8 cellular contexts compared by ENCODE assay signal in genomic region chr21:44911384-44912157, GRCh38. TPM values are rescaled to one million over a fixed set of nuclear protein-coding genes. Genes with fewer than 3 reads are reported as not detected.
A peak's percentile ranks its signal among the peaks of the same experiment; 100 is the strongest.
DNase-seq lines count a peak whose midpoint lies in the region; ATAC-seq and TF ChIP-seq lines count a peak whose summit lies in the region.

No MANE protein-coding gene starts in this region.

- intact Hi-C loops in CD14-positive monocyte (cut with micrococcal nuclease): loop anchor here in 1 of 2 donors (5.0 kb wide), 1 partner anchor 94 kb away; the partner anchor contains the start of gene SUMO3
- intact Hi-C loops in body of pancreas (cut with DNase I): no loop called here
- intact Hi-C loops in lower leg skin (cut with DNase I; ENCODE audit: low total_unique reads): no loop called here

- no peaks in the 10 kb centered on the region for H3K9me3 ChIP-seq in body of pancreas

- peaks cover 89% of the 10 kb centered on the region for H3K4me1 Mint-ChIP-seq in CD14-positive monocyte

- 22 to 23% methylated on average over 12 to 19 of the region's 19 CpGs for WGBS in body of pancreas, 2 donors
- 27 to 32% methylated on average over 13 to 17 of the region's 19 CpGs for WGBS in lower leg skin, 2 donors

- no peak overlapping the region for H3K4me3 ChIP-seq in body of pancreas
- H3K4me3 ChIP-seq in lower leg skin (ENCODE audit: low read depth, poor library complexity, severe bottlenecking): no peak overlapping the region

- TF ChIP-seq POLR2A in body of pancreas (IDR thresholded peaks at IDR 0.05) (no peak), lower leg skin (IDR thresholded peaks at IDR 0.05) (no peak)

- H3K9me3 Mint-ChIP-seq in CD14-positive monocyte: peaks cover 0 to 2% (median 0%) of the 10 kb centered on the region in 7 donors

- H3K36me3 Mint-ChIP-seq in CD14-positive monocyte: peaks cover 34 to 57% of the 10 kb centered on the region in 2 donors

- H3K27me3 Mint-ChIP-seq in CD14-positive monocyte (ENCODE audit: low read depth in 3 of 3): peaks cover 0 to 2% (median 2%) of the 10 kb centered on the region in 3 donors

- H3K27ac Mint-ChIP-seq in CD14-positive monocyte: peak overlapping the region; percentile 74 to 92 (median 87)

- no peaks in the 10 kb centered on the region for H3K36me3 ChIP-seq in body of pancreas (replicated peaks in 1 of 2; ENCODE audit: insufficient read depth in 1 of 2, low read depth in 2 of 2)

- H3K27me3 ChIP-seq in body of pancreas: no peaks in the 10 kb centered on the region

- peak; percentile 94 for ATAC-seq in body of pancreas
- ATAC-seq in HG03108 (IDR thresholded peaks at IDR 0.05; ENCODE audit: unreplicated experiment): no peak
- no peak for ATAC-seq in GM21526 (IDR thresholded peaks at IDR 0.05; ENCODE audit: low FRiP score, unreplicated experiment)

- TF ChIP-seq CTCF in CD14-positive monocyte (IDR thresholded peaks at IDR 0.05): peak; percentile 93
- TF ChIP-seq CTCF in body of pancreas (IDR thresholded peaks at IDR 0.05): peak; percentile 43 to 69 (median 51)
- TF ChIP-seq CTCF in lower leg skin (IDR thresholded peaks at IDR 0.05): peak in 1 of 3 donors; percentile 38

- peak overlapping the region; percentile 70 to 88 for H3K4me3 Mint-ChIP-seq in CD14-positive monocyte

- H3K27ac ChIP-seq in body of pancreas: peak overlapping the region in 3 of 4 donors; percentile 46 to 72 (median 68)
- peak overlapping the region; percentile 7 for H3K27ac ChIP-seq in substantia nigra (ENCODE audit: low read depth, low read length, poor library complexity, severe bottlenecking)

- peaks cover 25% of the 10 kb centered on the region for H3K4me1 ChIP-seq in body of pancreas

- DNase-seq in CD14-positive monocyte (ENCODE audit: low spot score) (peak; percentile 73), HT-29 (ENCODE audit: low spot score) (peak; percentile 44), T-helper 1 cell (peak in 4 of 5 donors; percentile 44 to 87 (median 52)), body of pancreas (peak; percentile 86 to 91 (median 90)), lower leg skin (ENCODE audit: low spot score in 2 of 2) (peak; percentile 73 to 95), substantia nigra (lab: John Stamatoyannopoulos, UW) (peak in 46 of 49 donors; percentile 13 to 94 (median 68))

RNA-seq across cellular contexts. Expression of gene ITGB2, which starts 9.1 kb away (rescaled TPM):
- 1,000 to 10,000 TPM; 1,470 to 1,628 TPM for polyA plus RNA-seq in CD14-positive monocyte
- not detected in 2 replicates for total RNA-seq in HT-29 (2014; rRNA removed; shearing (Covaris generic))
- total RNA-seq in body of pancreas (10 to 100 TPM; 17.8 to 23.3 TPM), lower leg skin (10 to 100 TPM; 18.4 to 40.7 (median 20.4) TPM)

RNA-seq across cellular contexts. Expression of gene SLX9, which starts 28.3 kb away (rescaled TPM):
- polyA plus RNA-seq in CD14-positive monocyte: 1 to 10 TPM; 7.5 to 9.0 TPM
- total RNA-seq in HT-29 (2014; rRNA removed; shearing (Covaris generic)): 27.4 and 31.3 TPM in 2 replicates
- 1 to 10 TPM; 5.6 to 9.3 TPM for total RNA-seq in body of pancreas
- total RNA-seq in lower leg skin: 10 to 100 TPM; 19.0 to 36.4 (median 31.6) TPM

RNA-seq across cellular contexts. Expression of gene PTTG1IP, which starts 38.1 kb away (rescaled TPM):
- 100 to 1,000 TPM; 206 to 238 TPM for polyA plus RNA-seq in CD14-positive monocyte
- 116 and 123 TPM in 2 replicates for total RNA-seq in HT-29 (2014; rRNA removed; shearing (Covaris generic))
- total RNA-seq in body of pancreas: 100 to 1,000 TPM in 1 of 2 donors, 10 to 100 TPM in 1; 71.5 to 106 TPM
- total RNA-seq in lower leg skin: 100 to 1,000 TPM; 110 to 193 (median 133) TPM

Comparison
In these comparisons a context has a peak if more than half of its experiments do, and no peak if none do; other contexts are left out.
1. RNA of gene ITGB2, which starts 9.1 kb away (total RNA-seq): 17.8 to 23.3 TPM in body of pancreas and 18.4 to 40.7 TPM in lower leg skin; not detected in HT-29; every median in the first group is over 10 times any median in the second.
2. Peak in every context shown above with its lines, with median percentiles within 50 percentile points of each other: DNase-seq.